Comparison of ENCODE assay signal across 9 cellular contexts in genomic region chr2:64749446-64749845, GRCh38.
A peak's percentile ranks its signal among the peaks of the same experiment; 100 is the strongest.
DNase-seq lines count a peak whose midpoint lies in the region; ATAC-seq and TF ChIP-seq lines count a peak whose summit lies in the region.
"Had no signal": no experiment of that assay in that cellular context is flagged by ENCODE, and none has a peak within 500 bp of the region (broad histone marks: within the 10 kb centered on the region; RNA-seq: fewer than 3 reads in every experiment).

No MANE protein-coding gene starts in this region.

- POLR2A ChIA-PET in AG04450 (lab: Yijun Ruan, JAX) = interaction anchor here (0.6 to 3.9 kb wide), 6 partner anchors 12 to 127 kb away, joined by 3 to 106 read pairs (median 12); partner anchors contain the start of gene SERTAD2
- POLR2A ChIA-PET in naive thymus-derived CD4-positive, alpha-beta T cell (lab: Charles Lee) = interaction anchor here (0.8 to 15.2 kb wide), 17 partner anchors 8 to 380 kb away, joined by 3 to 433 read pairs (median 7); partner anchors contain the start of genes RAB1A and SERTAD2

- intact Hi-C loops in naive thymus-derived CD4-positive, alpha-beta T cell (cut with micrococcal nuclease) = no loop called here

- no peak for ATAC-seq in naive thymus-derived CD4-positive, alpha-beta T cell
- ATAC-seq in HG03196 (IDR thresholded peaks at IDR 0.05; ENCODE audit: unreplicated experiment) = no peak
- ATAC-seq in GM19395 (IDR thresholded peaks at IDR 0.05; ENCODE audit: unreplicated experiment) = no peak
- no peak for ATAC-seq in HG02642 (IDR thresholded peaks at IDR 0.05; ENCODE audit: poor library complexity, unreplicated experiment)

- H3K4me2 ChIP-seq in KMS-11 = peak overlapping the region; percentile 82

- no peaks in the 10 kb centered on the region; the same call in 1 of the 2 replicates for H4K20me1 ChIP-seq in KMS-11 (ENCODE audit: insufficient read depth)

- no peak for TF ChIP-seq CTCF in AG04450 (IDR thresholded peaks at IDR 0.05; ENCODE audit: low read depth, low read length)
- TF ChIP-seq CTCF in KMS-11 (conservative IDR thresholded peaks at IDR 0.05; ENCODE audit: low read depth, low read length) = no peak

- no peaks in the 10 kb centered on the region for H3K9me3 ChIP-seq in AG04450 (ENCODE audit: control insufficient read depth, insufficient read depth, low read length)
- H3K9me3 ChIP-seq in naive thymus-derived CD4-positive, alpha-beta T cell (ENCODE audit: control insufficient read depth in 2 of 3, low read length in 3 of 3) = no peaks in the 10 kb centered on the region

- H3K27me3 Mint-ChIP-seq in naive thymus-derived CD4-positive, alpha-beta T cell = no peaks in the 10 kb centered on the region

- no peaks in the 10 kb centered on the region for H3K27me3 ChIP-seq in AG04450 (ENCODE audit: control insufficient read depth, insufficient read depth, low read length)
- H3K27me3 ChIP-seq in KMS-11 (ENCODE audit: insufficient read depth, low read depth) = no peaks in the 10 kb centered on the region
- H3K27me3 ChIP-seq in naive thymus-derived CD4-positive, alpha-beta T cell (ENCODE audit: control insufficient read depth in 2 of 2, insufficient read depth in 2 of 2, low read length in 2 of 2) = no peaks in the 10 kb centered on the region

- H3K79me2 ChIP-seq in KMS-11 (ENCODE audit: insufficient read depth, low read depth) = no peaks in the 10 kb centered on the region

- H3K27ac ChIP-seq in AG04450 (ENCODE audit: low read depth, low read length) (no peak overlapping the region), KMS-11 (no peak overlapping the region)
- H3K27ac ChIP-seq in naive thymus-derived CD4-positive, alpha-beta T cell (ENCODE audit: low read depth, low read length) = peak overlapping the region; percentile 91

- peaks cover 5 to 34% (median 29%) of the 10 kb centered on the region in 7 donors for H3K4me1 Mint-ChIP-seq in naive thymus-derived CD4-positive, alpha-beta T cell

- CTCF ChIA-PET in AG04450 (lab: Charles Lee) = interaction anchor here (0.6 to 0.8 kb wide), 6 partner anchors 15 to 778 kb away, joined by 3 to 4 read pairs (median 3); no protein-coding TSS in a partner anchor
- CTCF ChIA-PET in naive thymus-derived CD4-positive, alpha-beta T cell (lab: Charles Lee) = interaction anchor here (0.8 to 7.8 kb wide), 7 partner anchors 11 to 118 kb away, joined by 3 to 87 read pairs (median 4); partner anchors contain the start of gene SERTAD2

- peak overlapping the region; percentile 93 for H2AFZ ChIP-seq in KMS-11 (ENCODE audit: low read depth)

- H3K27ac Mint-ChIP-seq in naive thymus-derived CD4-positive, alpha-beta T cell = peak overlapping the region; percentile 91 to 99 (median 96)

- no peak overlapping the region for H3K9ac ChIP-seq in KMS-11

- H3K36me3 Mint-ChIP-seq in naive thymus-derived CD4-positive, alpha-beta T cell = no peaks in the 10 kb centered on the region

- H3K4me3 Mint-ChIP-seq in naive thymus-derived CD4-positive, alpha-beta T cell = peak overlapping the region; percentile 91 to 100 (median 99)

- no peaks in the 10 kb centered on the region for H3K9me3 Mint-ChIP-seq in naive thymus-derived CD4-positive, alpha-beta T cell

- H3K4me1 ChIP-seq in KMS-11 (ENCODE audit: low read depth, poor library complexity, severe bottlenecking) = peaks cover 27% of the 10 kb centered on the region
- H3K4me1 ChIP-seq in naive thymus-derived CD4-positive, alpha-beta T cell (ENCODE audit: control insufficient read depth in 2 of 2, insufficient read depth in 2 of 2, low read length in 2 of 2) = peaks cover 3 to 13% of the 10 kb centered on the region in 2 donors

- no peaks in the 10 kb centered on the region for H3K36me3 ChIP-seq in KMS-11 (ENCODE audit: insufficient read depth)
- peaks cover 0 to 11% (median 0%) of the 10 kb centered on the region in 3 experiments for H3K36me3 ChIP-seq in naive thymus-derived CD4-positive, alpha-beta T cell (ENCODE audit: control insufficient read depth in 2 of 3, insufficient read depth in 3 of 3, low read length in 3 of 3)

- DNase-seq in AG04450 (ENCODE audit: low read depth, low spot score) (no peak), cerebellar cortex (ENCODE audit: low spot score) (peak; percentile 49), hepatic stellate cell (ENCODE audit: low spot score) (no peak)
- DNase-seq in naive thymus-derived CD4-positive, alpha-beta T cell = peak in 3 of 9 donors; percentile 21 to 24 (median 22)
- DNase-seq: NCI-H524 treated with DMSO at 0.1 percent for 48 hours had no signal

- H3K4me3 ChIP-seq in AG04450 (ENCODE audit: low read depth, low read length) (peak overlapping the region; percentile 85), KMS-11 (IDR thresholded peaks at IDR 0.05; ENCODE audit: insufficient read depth, low read depth, low read length) (peak overlapping the region; percentile 7)
- peak overlapping the region; percentile 98 for H3K4me3 ChIP-seq in naive thymus-derived CD4-positive, alpha-beta T cell (ENCODE audit: low read length)

Comparison
In these comparisons a context has a peak if more than half of its experiments do, and no peak if none do; other contexts are left out.
1. H3K4me3 ChIP-seq: peak in every context shown above with its lines; median percentile 98 in naive thymus-derived CD4-positive, alpha-beta T cell; 85 in AG04450; 7 in KMS-11.